In genomic region chr9:75001719-75002421, GRCh38 we compare ENCODE assay signal across 8 cellular contexts. TPM values are rescaled to one million over a fixed set of nuclear protein-coding genes. Genes with fewer than 3 reads are reported as not detected.
A peak's percentile ranks its signal among the peaks of the same experiment; 100 is the strongest.
DNase-seq lines count a peak whose midpoint lies in the region; ATAC-seq, FAIRE-seq and TF ChIP-seq lines count a peak whose summit lies in the region.

No MANE protein-coding gene starts in this region.

- intact Hi-C loops in activated CD4-positive, alpha-beta memory T cell treated with anti-CD3 and anti-CD28 coated beads for 36 hours (cut with micrococcal nuclease): loop anchor here (1.0 to 2.0 kb wide), 2 partner anchors 49 to 228 kb away; partner anchors contain the start of gene C9orf40

- H3K9me3 Mint-ChIP-seq in neural progenitor cell: no peaks in the 10 kb centered on the region
- no peaks in the 10 kb centered on the region for H3K9me3 Mint-ChIP-seq in activated CD4-positive, alpha-beta memory T cell treated with anti-CD3 and anti-CD28 coated beads for 36 hours

- H3K27me3 Mint-ChIP-seq in neural progenitor cell (ENCODE audit: insufficient read depth, low read depth): no peaks in the 10 kb centered on the region
- no peaks in the 10 kb centered on the region for H3K27me3 Mint-ChIP-seq in activated CD4-positive, alpha-beta memory T cell treated with anti-CD3 and anti-CD28 coated beads for 36 hours

- TF ChIP-seq CTCF in fibroblast of villous mesenchyme (IDR thresholded peaks at IDR 0.05; ENCODE audit: insufficient read depth, low read depth, low read length) (peak; percentile 76), neural progenitor cell (IDR thresholded peaks at IDR 0.05) (peak; percentile 81)

- peaks cover under 1% of the 10 kb centered on the region for H3K36me3 ChIP-seq in neural progenitor cell

- H3K9me3 ChIP-seq in neural progenitor cell (ENCODE audit: low read depth): no peaks in the 10 kb centered on the region

- H3K4me2 ChIP-seq in neural progenitor cell: no peak overlapping the region

- H3K4me3 ChIP-seq in fibroblast of villous mesenchyme (ENCODE audit: low read depth, low read length) (no peak overlapping the region), neural progenitor cell (no peak overlapping the region)

- H3F3A ChIP-seq in neural progenitor cell (ENCODE audit: low read depth): no peaks in the 10 kb centered on the region

- no peaks in the 10 kb centered on the region for H3K27me3 ChIP-seq in neural progenitor cell

- no peaks in the 10 kb centered on the region for H3K79me2 ChIP-seq in neural progenitor cell (ENCODE audit: low read depth)

- peaks cover 9% of the 10 kb centered on the region for H3K36me3 Mint-ChIP-seq in neural progenitor cell
- H3K36me3 Mint-ChIP-seq in activated CD4-positive, alpha-beta memory T cell treated with anti-CD3 and anti-CD28 coated beads for 36 hours: peaks cover 12% of the 10 kb centered on the region

- H3K4me1 ChIP-seq in neural progenitor cell: no peaks in the 10 kb centered on the region

- no peaks in the 10 kb centered on the region for H4K20me1 ChIP-seq in neural progenitor cell (ENCODE audit: low read depth)

- DNase-seq in CD1c-positive myeloid dendritic cell (ENCODE audit: extremely low spot score): peak; percentile 79
- peak; percentile 46 for DNase-seq in NCI-H1694 (lab: John Stamatoyannopoulos, UW)
- DNase-seq in fibroblast of villous mesenchyme (ENCODE audit: low read depth): peak; percentile 92
- DNase-seq in neural progenitor cell (ENCODE audit: low spot score): peak; percentile 82
- no peak for DNase-seq in activated CD4-positive, alpha-beta memory T cell treated with anti-CD3 and anti-CD28 coated beads for 36 hours

- CTCF ChIA-PET in activated CD4-positive, alpha-beta memory T cell treated with anti-CD3 and anti-CD28 coated beads for 36 hours (lab: Charles Lee): interaction anchor here (0.6 to 13.3 kb wide), 11 partner anchors 11 to 361 kb away, joined by 3 to 178 read pairs (median 5); partner anchors contain the start of genes C9orf40 and CARNMT1

- no peak overlapping the region for H3K27ac Mint-ChIP-seq in neural progenitor cell
- H3K27ac Mint-ChIP-seq in activated CD4-positive, alpha-beta memory T cell treated with anti-CD3 and anti-CD28 coated beads for 36 hours: no peak overlapping the region

- ATAC-seq in GM18520 (IDR thresholded peaks at IDR 0.05; ENCODE audit: unreplicated experiment) (peak; percentile 75), HG02970 (IDR thresholded peaks at IDR 0.05; ENCODE audit: low FRiP score, unreplicated experiment) (peak; percentile 73)

- no peak overlapping the region for H3K4me3 Mint-ChIP-seq in neural progenitor cell
- no peak overlapping the region for H3K4me3 Mint-ChIP-seq in activated CD4-positive, alpha-beta memory T cell treated with anti-CD3 and anti-CD28 coated beads for 36 hours

- peaks cover 5% of the 10 kb centered on the region for H3K4me1 Mint-ChIP-seq in neural progenitor cell
- H3K4me1 Mint-ChIP-seq in activated CD4-positive, alpha-beta memory T cell treated with anti-CD3 and anti-CD28 coated beads for 36 hours (ENCODE audit: low read depth): peaks cover 5% of the 10 kb centered on the region

- H2AFZ ChIP-seq in neural progenitor cell (replicated peaks): peak overlapping the region; percentile 91

- POLR2A ChIA-PET in activated CD4-positive, alpha-beta memory T cell treated with anti-CD3 and anti-CD28 coated beads for 36 hours (lab: Charles Lee): no interaction called here

- no peak overlapping the region for H3K9ac ChIP-seq in neural progenitor cell

- FAIRE-seq in TTC549 (lab: Jason Lieb, UNC): peak; percentile 93

- H3K27ac ChIP-seq in neural progenitor cell: no peak overlapping the region

RNA-seq across cellular contexts. Expression of gene CARNMT1, which starts 26.2 kb away (rescaled TPM):
- 26.4 and 42.7 TPM in 2 replicates for total RNA-seq in fibroblast of villous mesenchyme
- total RNA-seq in neural progenitor cell (ENCODE audit: low replicate concordance): 37.2 and 41.1 TPM in 2 replicates
- total RNA-seq in activated CD4-positive, alpha-beta memory T cell treated with anti-CD3 and anti-CD28 coated beads for 36 hours: 10 to 100 TPM; 22.7 to 26.3 TPM

RNA-seq across cellular contexts. Expression of gene C9orf40, which starts 49.2 kb away (rescaled TPM):
- 6.8 and 8.6 TPM in 2 replicates for total RNA-seq in fibroblast of villous mesenchyme
- 19.0 and 19.3 TPM in 2 replicates for total RNA-seq in neural progenitor cell (ENCODE audit: low replicate concordance)
- total RNA-seq in activated CD4-positive, alpha-beta memory T cell treated with anti-CD3 and anti-CD28 coated beads for 36 hours: 10 to 100 TPM; 17.6 to 18.3 TPM
